12 cellular contexts compared by ENCODE assay signal in the genomic region with DNA sequence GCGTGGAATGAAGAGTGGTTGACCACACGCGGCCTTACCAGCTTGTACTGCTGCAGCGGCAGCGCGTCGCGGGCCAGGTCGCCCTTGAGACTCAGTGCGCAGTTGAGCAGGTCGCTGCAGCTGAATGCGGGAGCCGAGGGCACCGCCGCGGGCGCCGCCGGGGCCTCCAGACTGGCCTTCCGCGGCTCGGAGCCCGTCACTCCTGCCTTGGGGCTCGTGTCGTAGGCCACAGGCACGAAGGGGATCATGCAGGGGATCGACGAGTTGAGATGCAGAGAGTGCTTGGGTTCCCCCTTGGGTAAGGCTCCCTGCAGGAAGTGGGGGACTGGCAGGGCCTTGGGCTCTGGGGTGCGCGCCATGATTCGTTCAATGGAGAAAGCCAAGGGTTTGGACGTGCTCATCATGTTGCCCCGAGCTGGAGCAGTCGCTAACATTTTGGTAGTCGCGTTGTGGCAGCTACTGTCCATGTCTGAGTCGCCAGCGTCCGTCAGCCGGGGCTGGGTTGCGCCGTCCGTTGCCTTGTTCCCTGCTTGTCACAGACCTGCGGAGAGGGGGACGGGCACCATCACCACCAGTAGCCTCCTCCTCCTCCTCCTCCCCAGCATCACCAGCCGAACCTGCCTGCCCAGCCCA. TPM values are rescaled to one million over a fixed set of nuclear protein-coding genes. Genes with fewer than 3 reads are reported as not detected.
DNase-seq lines count a peak whose midpoint lies in the region; ATAC-seq and TF ChIP-seq lines count a peak whose summit lies in the region.
"Had no signal": no experiment of that assay in that cellular context is flagged by ENCODE, and none has a peak within 500 bp of the region (broad histone marks: within the 10 kb centered on the region; RNA-seq: fewer than 3 reads in every experiment).

No MANE protein-coding gene starts in this region.

- H3K4me3 Mint-ChIP-seq in MCF 10A (ENCODE audit: unreplicated experiment), result no peak overlapping the region
- H3K4me3 Mint-ChIP-seq: CD8-positive, alpha-beta T cell had no signal

- no peak overlapping the region for H3K18ac ChIP-seq in mesenchymal stem cell (ENCODE audit: low read depth in 1 of 2, low read length in 2 of 2)

- H3K27me3 Mint-ChIP-seq in MCF 10A (ENCODE audit: insufficient read depth, unreplicated experiment), result peaks cover 32% of the 10 kb centered on the region

- H3K36me3 Mint-ChIP-seq in MCF 10A (ENCODE audit: insufficient read depth, unreplicated experiment), result no peaks in the 10 kb centered on the region
- H3K36me3 Mint-ChIP-seq: CD8-positive, alpha-beta T cell had no signal

- no peaks in the 10 kb centered on the region for H3K79me1 ChIP-seq in mesenchymal stem cell (replicated peaks; ENCODE audit: low read length, poor library complexity, severe bottlenecking)

- DNase-seq in breast epithelium (ENCODE audit: low spot score in 2 of 2) (no peak), MCF 10A (ENCODE audit: unreplicated experiment) (no peak), astrocyte of the hippocampus (ENCODE audit: low read depth, low spot score) (peak; percentile 30), mesenchymal stem cell (no peak), upper lobe of right lung (no peak), COR-L47 (lab: John Stamatoyannopoulos, UW) (no peak), CD1c-positive myeloid dendritic cell (ENCODE audit: extremely low spot score) (no peak)
- DNase-seq: activated CD4-positive, alpha-beta T cell treated with anti-CD3 and anti-CD28 coated beads for 1 hour; CD8-positive, alpha-beta T cell; MV-4-11; stimulated activated CD4-positive, alpha-beta T cell treated with anti-CD3 and anti-CD28 coated beads, Interleukin-1b, Interleukin-23, amount 100 ng/mL, for 48 hours had no signal

- POLR2A ChIA-PET in MCF 10A (lab: Yijun Ruan, JAX), result no interaction called here

- no peak overlapping the region for H2BK12ac ChIP-seq in mesenchymal stem cell (ENCODE audit: low read length in 2 of 2)

- peak overlapping the region in 2 of 3 donors; percentile 26 to 61 for H3K4me3 ChIP-seq in breast epithelium
- H3K4me3 ChIP-seq in mesenchymal stem cell (ENCODE audit: insufficient read depth in 1 of 2, low read depth in 1 of 2, low read length in 2 of 2), result peak overlapping the region in 1 of 2 experiments; percentile 60
- no peak overlapping the region for H3K4me3 ChIP-seq in upper lobe of right lung

- BruUV-seq in MCF 10A (replicated peaks; lab: Mats Ljungman, UMichigan), result no TSS peak

- H3K9ac ChIP-seq in mesenchymal stem cell (ENCODE audit: low read length), result no peak overlapping the region

- H2BK120ac ChIP-seq in mesenchymal stem cell (ENCODE audit: low read depth, low read length), result no peak overlapping the region

- no peak overlapping the region for H2BK15ac ChIP-seq in mesenchymal stem cell (ENCODE audit: low read depth, poor library complexity, severe bottlenecking)

- peaks cover 7 to 20% of the 10 kb centered on the region in 2 donors for H3K4me1 ChIP-seq in breast epithelium
- peaks cover 40% of the 10 kb centered on the region for H3K4me1 ChIP-seq in mesenchymal stem cell (ENCODE audit: control insufficient read depth, insufficient read depth, low read depth, low read length)
- H3K4me1 ChIP-seq in upper lobe of right lung, result peaks cover 24% of the 10 kb centered on the region

- 2% methylated on average over 46 of the region's 46 CpGs for WGBS in mesenchymal stem cell

- H3K4me2 ChIP-seq in mesenchymal stem cell (ENCODE audit: low read length, poor library complexity, severe bottlenecking), result peak overlapping the region; percentile 9

- peak overlapping the region in 1 of 2 experiments; percentile 16 for H3K23ac ChIP-seq in mesenchymal stem cell (ENCODE audit: low read length in 2 of 2)

- H3K4ac ChIP-seq in mesenchymal stem cell (ENCODE audit: low read depth in 1 of 2, low read length in 2 of 2), result no peak overlapping the region

- H3K27me3 ChIP-seq in breast epithelium, result peaks cover 12 to 100% of the 10 kb centered on the region in 2 donors
- H3K27me3 ChIP-seq in mesenchymal stem cell (ENCODE audit: control insufficient read depth in 1 of 2, insufficient read depth in 1 of 2, low read length in 2 of 2), result peaks cover 91 to 99% of the 10 kb centered on the region in 2 experiments
- H3K27me3 ChIP-seq in upper lobe of right lung, result peaks cover 97% of the 10 kb centered on the region

- H3K14ac ChIP-seq in mesenchymal stem cell (ENCODE audit: low read length in 2 of 2), result no peak overlapping the region

- H3K9me3 Mint-ChIP-seq in MCF 10A (ENCODE audit: unreplicated experiment), result peaks cover 7% of the 10 kb centered on the region
- H3K9me3 Mint-ChIP-seq: CD8-positive, alpha-beta T cell had no signal

- no peak overlapping the region for H2BK5ac ChIP-seq in mesenchymal stem cell (ENCODE audit: low read depth, low read length, poor library complexity, severe bottlenecking)

- TF ChIP-seq POLR2A in breast epithelium (IDR thresholded peaks at IDR 0.05), result no peak

- H3K27ac Mint-ChIP-seq in MCF 10A (ENCODE audit: low read depth, unreplicated experiment), result no peak overlapping the region
- H3K27ac Mint-ChIP-seq: CD8-positive, alpha-beta T cell had no signal

- H4K91ac ChIP-seq in mesenchymal stem cell (ENCODE audit: low read length), result no peak overlapping the region

- H3K4me1 Mint-ChIP-seq in MCF 10A (ENCODE audit: insufficient read depth, unreplicated experiment), result peaks cover 5% of the 10 kb centered on the region

- H2AK5ac ChIP-seq in mesenchymal stem cell (ENCODE audit: low read length, severe bottlenecking), result no peak overlapping the region

- CTCF ChIA-PET in MCF 10A (lab: Yijun Ruan, JAX), result no interaction called here

- no peak for TF ChIP-seq CTCF in breast epithelium (IDR thresholded peaks at IDR 0.05)
- TF ChIP-seq CTCF in MCF 10A (IDR thresholded peaks at IDR 0.05; ENCODE audit: unreplicated experiment), result no peak
- TF ChIP-seq CTCF in upper lobe of right lung (IDR thresholded peaks at IDR 0.05), result no peak

- no peaks in the 10 kb centered on the region for H3K9me3 ChIP-seq in breast epithelium
- no peaks in the 10 kb centered on the region for H3K9me3 ChIP-seq in mesenchymal stem cell (ENCODE audit: control insufficient read depth, low read length)
- no peaks in the 10 kb centered on the region for H3K9me3 ChIP-seq in upper lobe of right lung

- ATAC-seq in upper lobe of right lung (peak; percentile 40), GM21825 (IDR thresholded peaks at IDR 0.05; ENCODE audit: unreplicated experiment) (no peak)
- ATAC-seq: CD8-positive, alpha-beta T cell had no signal

- H3K27ac ChIP-seq in breast epithelium (no peak overlapping the region), mesenchymal stem cell (ENCODE audit: low read length, poor library complexity, severe bottlenecking) (no peak overlapping the region), upper lobe of right lung (no peak overlapping the region)

- intact Hi-C loops in breast epithelium (cut with DNase I; ENCODE audit: low total_unique reads) (no loop called here), MCF 10A (cut with micrococcal nuclease) (no loop called here), upper lobe of right lung (cut with DNase I) (loop anchor here (10.0 kb wide), 1 partner anchor 1059 kb away; no protein-coding TSS in a partner anchor)

- H2AFZ ChIP-seq in mesenchymal stem cell (ENCODE audit: low read depth, low read length), result no peak overlapping the region

- H3K36me3 ChIP-seq in breast epithelium (no peaks in the 10 kb centered on the region), mesenchymal stem cell (ENCODE audit: control insufficient read depth in 1 of 2, insufficient read depth in 2 of 2, low read depth in 1 of 2, low read length in 2 of 2) (no peaks in the 10 kb centered on the region), upper lobe of right lung (no peaks in the 10 kb centered on the region)

- no peak overlapping the region for H4K8ac ChIP-seq in mesenchymal stem cell (ENCODE audit: low read length)

RNA-seq across cellular contexts. Expression of a gene that starts 0.5 kb away (rescaled TPM):
- total RNA-seq in breast epithelium (not detected), MCF 10A (2022) (not detected in 2 replicates), upper lobe of right lung (not detected)
- not detected for polyA plus RNA-seq in mesenchymal stem cell (2013, experiment 1 of 2)
- not detected for polyA plus RNA-seq in mesenchymal stem cell (2013, experiment 2 of 2)
- total RNA-seq: CD8-positive, alpha-beta T cell had no signal
